Comparison of ENCODE assay signal across 13 cellular contexts in genomic region chr6:13444604-13445003, GRCh38. TPM values are rescaled to one million over a fixed set of nuclear protein-coding genes. Genes with fewer than 3 reads are reported as not detected.
DNase-seq lines count a peak whose midpoint lies in the region; ATAC-seq, FAIRE-seq and TF ChIP-seq lines count a peak whose summit lies in the region.
"Had no signal": no experiment of that assay in that cellular context is flagged by ENCODE, and none has a peak within 500 bp of the region (broad histone marks: within the 10 kb centered on the region; RNA-seq: fewer than 3 reads in every experiment).

No MANE protein-coding gene starts in this region.

- 56 to 76% (median 70%) methylated on average over 3 of the region's 3 CpGs for WGBS in stomach, 5 donors

- peak; percentile 78 for ATAC-seq in mucosa of descending colon
- no peak for ATAC-seq in HG03432 (IDR thresholded peaks at IDR 0.05; ENCODE audit: unreplicated experiment)

- TF ChIP-seq CTCF in Peyer's patch (IDR thresholded peaks at IDR 0.05) (no peak), mucosa of descending colon (IDR thresholded peaks at IDR 0.05) (no peak), stomach (IDR thresholded peaks at IDR 0.05) (no peak)

- TF ChIP-seq EP300 in stomach (IDR thresholded peaks at IDR 0.05), result no peak

- H3K9me3 ChIP-seq in Peyer's patch (no peaks in the 10 kb centered on the region), mucosa of descending colon (no peaks in the 10 kb centered on the region), stomach (no peaks in the 10 kb centered on the region)
- H3K9me3 ChIP-seq: MG63, right lobe of liver had no signal

- no peak for TF ChIP-seq POLR2A in Peyer's patch (IDR thresholded peaks at IDR 0.05)
- no peak for TF ChIP-seq POLR2A in stomach (IDR thresholded peaks at IDR 0.05)

- H3K27ac ChIP-seq in Peyer's patch, result peak overlapping the region in 3 of 4 donors; percentile 15 to 71 (median 69)
- H3K27ac ChIP-seq in stomach, result peak overlapping the region in 4 of 5 donors; percentile 70 to 91 (median 76)
- H3K27ac ChIP-seq: right lobe of liver had no signal

- intact Hi-C loops in mucosa of descending colon (cut with DNase I, micrococcal nuclease) (no loop called here), stomach (cut with DNase I; ENCODE audit: low total_unique reads) (no loop called here)

- peak; percentile 55 for FAIRE-seq in colon (lab: Jason Lieb, UNC)
- FAIRE-seq: G401.6 had no signal

- no peaks in the 10 kb centered on the region for H3K36me3 ChIP-seq in Peyer's patch
- no peaks in the 10 kb centered on the region for H3K36me3 ChIP-seq in mucosa of descending colon (ENCODE audit: low read depth)
- no peaks in the 10 kb centered on the region for H3K36me3 ChIP-seq in stomach
- H3K36me3 ChIP-seq: MG63, right lobe of liver had no signal

- peaks cover 0 to 31% (median 12%) of the 10 kb centered on the region in 4 donors for H3K4me1 ChIP-seq in Peyer's patch
- H3K4me1 ChIP-seq in mucosa of descending colon (ENCODE audit: low read depth), result peaks cover 29% of the 10 kb centered on the region
- H3K4me1 ChIP-seq in stomach, result peaks cover 29 to 75% (median 55%) of the 10 kb centered on the region in 4 donors

- H3K4me3 ChIP-seq in Peyer's patch (no peak overlapping the region), mucosa of descending colon (no peak overlapping the region), stomach (no peak overlapping the region)
- H3K4me3 ChIP-seq: GM12878, MG63, right lobe of liver had no signal

- DNase-seq in Peyer's patch (no peak), mucosa of descending colon (peak in 1 of 3 donors; percentile 29), stomach (no peak), NCI-H82 treated with DMSO at 0.1 percent for 48 hours (lab: John Stamatoyannopoulos, UW; ENCODE audit: unreplicated experiment) (no peak), KG1 (lab: John Stamatoyannopoulos, UW) (no peak)
- DNase-seq: SIG-M5; stimulated activated CD4-positive, alpha-beta T cell treated with anti-CD3 and anti-CD28 coated beads, Interleukin-1b, Interleukin-23, amount 100 ng/mL, for 48 hours had no signal

- H3K27me3 ChIP-seq in Peyer's patch (no peaks in the 10 kb centered on the region), stomach (no peaks in the 10 kb centered on the region)
- H3K27me3 ChIP-seq: MG63, right lobe of liver had no signal

RNA-seq across cellular contexts. Expression of gene GFOD1, which starts 42.8 kb away (rescaled TPM):
- total RNA-seq in Peyer's patch (10 to 100 TPM; 10.7 to 24.2 (median 17.6) TPM), mucosa of descending colon (10 to 100 TPM; 10.4 to 22.4 (median 13.2) TPM), stomach (10 to 100 TPM in 4 of 5 donors, 1 to 10 TPM in 1; 7.6 to 29.4 (median 17.1) TPM)
- 1 to 10 TPM in 2 of 3 donors, under 1 TPM in 1; 0.76 to 5.3 (median 1.1) TPM for polyA plus RNA-seq in stomach
